In genomic region chr13:53151692-53152421, GRCh38 we compare ENCODE assay signal across 7 cellular contexts.
DNase-seq lines count a peak whose midpoint lies in the region; ATAC-seq lines count a peak whose summit lies in the region.

No MANE protein-coding gene starts in this region.

- peaks cover 19% of the 10 kb centered on the region for H3K27me3 Mint-ChIP-seq in activated naive CD8-positive, alpha-beta T cell treated with anti-CD3 and anti-CD28 coated beads for 36 hours

- ATAC-seq in GM19452 (IDR thresholded peaks at IDR 0.05; ENCODE audit: unreplicated experiment) (peak; percentile 99), HG03378 (IDR thresholded peaks at IDR 0.05; ENCODE audit: unreplicated experiment) (peak; percentile 96)

- DNase-seq in ELR (ENCODE audit: low read depth) (peak; percentile 24), NCI-H460 (ENCODE audit: extremely low read depth, low read depth) (peak; percentile 12), hypothalamus (lab: John Stamatoyannopoulos, UW) (peak in 27 of 51 donors; percentile 1 to 60 (median 15))
- peak; percentile 53 for DNase-seq in activated naive CD8-positive, alpha-beta T cell treated with anti-CD3 and anti-CD28 coated beads for 36 hours
- peak; percentile 0 to 22 (median 4) for DNase-seq in stimulated activated CD4-positive, alpha-beta T cell treated with anti-CD3 and anti-CD28 coated beads, TNF-alpha, amount 100 ng/mL, for 48 hours (ENCODE audit: low read depth in 3 of 3)

- H3K36me3 Mint-ChIP-seq in activated naive CD8-positive, alpha-beta T cell treated with anti-CD3 and anti-CD28 coated beads for 36 hours: no peaks in the 10 kb centered on the region

- no peaks in the 10 kb centered on the region for H3K9me3 Mint-ChIP-seq in activated naive CD8-positive, alpha-beta T cell treated with anti-CD3 and anti-CD28 coated beads for 36 hours

- H3K4me3 Mint-ChIP-seq in activated naive CD8-positive, alpha-beta T cell treated with anti-CD3 and anti-CD28 coated beads for 36 hours: no peak overlapping the region

- peaks cover 4% of the 10 kb centered on the region for H3K4me1 Mint-ChIP-seq in activated naive CD8-positive, alpha-beta T cell treated with anti-CD3 and anti-CD28 coated beads for 36 hours

- no peak overlapping the region for H3K27ac Mint-ChIP-seq in activated naive CD8-positive, alpha-beta T cell treated with anti-CD3 and anti-CD28 coated beads for 36 hours

Comparison
In these comparisons a context has a peak if more than half of its experiments do, and no peak if none do; other contexts are left out.
1. Peak in every context shown above with its lines: DNase-seq and ATAC-seq.